In the genomic region with DNA sequence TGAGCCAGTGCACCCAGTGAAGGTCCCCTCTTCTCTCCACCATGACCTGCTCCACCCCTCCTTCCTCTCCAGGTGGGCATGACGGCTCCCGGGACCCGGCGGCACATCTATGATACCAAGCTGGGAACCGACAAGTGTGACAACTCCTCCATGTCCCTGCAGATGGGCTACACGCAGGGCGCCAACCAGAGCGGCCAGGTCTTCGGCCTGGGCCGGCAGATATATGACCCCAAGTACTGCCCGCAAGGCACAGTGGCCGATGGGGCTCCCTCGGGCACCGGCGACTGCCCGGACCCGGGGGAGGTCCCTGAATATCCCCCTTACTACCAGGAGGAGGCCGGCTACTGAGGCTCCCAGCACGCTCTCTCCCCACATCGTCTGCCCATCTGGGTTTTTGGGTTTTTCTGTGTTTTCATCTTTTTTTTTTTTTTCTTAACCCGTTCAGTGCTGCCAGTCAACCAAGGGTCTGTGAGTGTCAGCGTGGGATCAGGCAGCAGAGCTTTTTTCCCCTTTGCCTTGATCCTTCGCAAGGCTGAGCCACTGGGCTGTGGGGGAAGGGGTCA, we compare ENCODE assay signal across 13 cellular contexts. TPM values are rescaled to one million over a fixed set of nuclear protein-coding genes. Genes with fewer than 3 reads are reported as not detected.
DNase-seq lines count a peak whose midpoint lies in the region; ATAC-seq and TF ChIP-seq lines count a peak whose summit lies in the region.
"Had no signal": no experiment of that assay in that cellular context is flagged by ENCODE, and none has a peak within 500 bp of the region (broad histone marks: within the 10 kb centered on the region; RNA-seq: fewer than 3 reads in every experiment).

No MANE protein-coding gene starts in this region.

- peaks cover 28% of the 10 kb centered on the region for H3K79me2 ChIP-seq in OCI-LY3 (ENCODE audit: low read length)

- H3K4me1 ChIP-seq in OCI-LY3 (ENCODE audit: low read length) (peaks cover 41% of the 10 kb centered on the region), esophagus squamous epithelium (peaks cover 29 to 55% (median 33%) of the 10 kb centered on the region in 3 donors), body of pancreas (peaks cover 30% of the 10 kb centered on the region)

- TF ChIP-seq POLR2A in esophagus squamous epithelium (IDR thresholded peaks at IDR 0.05) (no peak), body of pancreas (IDR thresholded peaks at IDR 0.05) (no peak)

- WGBS in esophagus squamous epithelium, 2 donors, result 64% methylated on average over 9 to 10 of the region's 23 CpGs
- 61 to 88% methylated on average over 18 to 23 of the region's 23 CpGs for WGBS in body of pancreas, 2 donors

- DNase-seq in activated CD4-positive, alpha-beta T cell treated with anti-CD3 and anti-CD28 coated beads, Interleukin-2, amount 10 ng/mL, durations not matched to agents 7 days and 5 days, result no peak
- DNase-seq in activated CD4-positive, alpha-beta T cell treated with anti-CD3 and anti-CD28 coated beads for 1 hour, result no peak
- DNase-seq in esophagus squamous epithelium (lab: John Stamatoyannopoulos, UW) (no peak), HuH-7.5 (ENCODE audit: low spot score) (no peak), body of pancreas (no peak), islet precursor cell (no peak)
- DNase-seq in stimulated activated naive B cell treated with anti-CD40 and anti-IgM and Interleukin-4, amounts not matched to agents 10 μg/mL and 1 μg/mL and 100 μg/mL, for 72 hours, result peak; percentile 42
- DNase-seq: ACHN, H7, NCI-H774 had no signal

- H3K4me2 ChIP-seq in OCI-LY3 (ENCODE audit: low read length), result peak overlapping the region; percentile 81

- H3K27me3 ChIP-seq in OCI-LY3 (ENCODE audit: low read depth, low read length) (no peaks in the 10 kb centered on the region), esophagus squamous epithelium (peaks cover 0 to 11% (median 0%) of the 10 kb centered on the region in 4 donors), body of pancreas (no peaks in the 10 kb centered on the region)
- H3K27me3 ChIP-seq: cardiac muscle cell had no signal

- ATAC-seq in stimulated activated naive B cell treated with anti-CD40 and anti-IgM and Interleukin-4, amounts not matched to agents 10 μg/mL and 1 μg/mL and 100 μg/mL, for 72 hours (replicated peaks), result peak; percentile 3 to 7
- ATAC-seq in body of pancreas, result no peak

- H2AFZ ChIP-seq in OCI-LY3 (ENCODE audit: low read depth, low read length), result no peak overlapping the region

- peaks cover 70% of the 10 kb centered on the region for H3K4me1 Mint-ChIP-seq in activated CD4-positive, alpha-beta T cell treated with anti-CD3 and anti-CD28 coated beads, Interleukin-2, amount 10 ng/mL, durations not matched to agents 7 days and 5 days
- peaks cover 43 to 74% of the 10 kb centered on the region in 2 donors for H3K4me1 Mint-ChIP-seq in stimulated activated naive B cell treated with anti-CD40 and anti-IgM and Interleukin-4, amounts not matched to agents 10 μg/mL and 1 μg/mL and 100 μg/mL, for 72 hours

- H3K9ac ChIP-seq in OCI-LY3 (ENCODE audit: low read length), result peak overlapping the region; percentile 73

- H3K9me3 Mint-ChIP-seq in activated CD4-positive, alpha-beta T cell treated with anti-CD3 and anti-CD28 coated beads, Interleukin-2, amount 10 ng/mL, durations not matched to agents 7 days and 5 days, result no peaks in the 10 kb centered on the region
- peaks cover 3 to 6% of the 10 kb centered on the region in 2 donors for H3K9me3 Mint-ChIP-seq in stimulated activated naive B cell treated with anti-CD40 and anti-IgM and Interleukin-4, amounts not matched to agents 10 μg/mL and 1 μg/mL and 100 μg/mL, for 72 hours

- H3K27ac Mint-ChIP-seq in activated CD4-positive, alpha-beta T cell treated with anti-CD3 and anti-CD28 coated beads, Interleukin-2, amount 10 ng/mL, durations not matched to agents 7 days and 5 days, result peak overlapping the region; percentile 91
- H3K27ac Mint-ChIP-seq in stimulated activated naive B cell treated with anti-CD40 and anti-IgM and Interleukin-4, amounts not matched to agents 10 μg/mL and 1 μg/mL and 100 μg/mL, for 72 hours, result peak overlapping the region; percentile 99

- CTCF ChIA-PET in activated CD4-positive, alpha-beta T cell treated with anti-CD3 and anti-CD28 coated beads, Interleukin-2, amount 10 ng/mL, durations not matched to agents 7 days and 5 days (lab: Charles Lee), result interaction anchor here (1.0 to 3.9 kb wide), 6 partner anchors 9 to 229 kb away, joined by 3 to 15 read pairs (median 4); a partner anchor contains a TSS

- TF ChIP-seq CTCF in OCI-LY3 (IDR thresholded peaks at IDR 0.05; ENCODE audit: low read depth, low read length), result no peak
- TF ChIP-seq CTCF in esophagus squamous epithelium (IDR thresholded peaks at IDR 0.05), result no peak
- no peak for TF ChIP-seq CTCF in body of pancreas (IDR thresholded peaks at IDR 0.05)

- peak overlapping the region; percentile 99 for H3K4me3 Mint-ChIP-seq in activated CD4-positive, alpha-beta T cell treated with anti-CD3 and anti-CD28 coated beads, Interleukin-2, amount 10 ng/mL, durations not matched to agents 7 days and 5 days
- peak overlapping the region; percentile 65 to 84 for H3K4me3 Mint-ChIP-seq in stimulated activated naive B cell treated with anti-CD40 and anti-IgM and Interleukin-4, amounts not matched to agents 10 μg/mL and 1 μg/mL and 100 μg/mL, for 72 hours

- H4K20me1 ChIP-seq in OCI-LY3 (ENCODE audit: insufficient read depth, low read length), result peaks cover 5% of the 10 kb centered on the region; the same call in 1 of the 2 replicates

- peaks cover 54% of the 10 kb centered on the region for H3K36me3 Mint-ChIP-seq in activated CD4-positive, alpha-beta T cell treated with anti-CD3 and anti-CD28 coated beads, Interleukin-2, amount 10 ng/mL, durations not matched to agents 7 days and 5 days (ENCODE audit: low read depth)
- H3K36me3 Mint-ChIP-seq in stimulated activated naive B cell treated with anti-CD40 and anti-IgM and Interleukin-4, amounts not matched to agents 10 μg/mL and 1 μg/mL and 100 μg/mL, for 72 hours, result peaks cover 48 to 58% of the 10 kb centered on the region in 2 donors

- intact Hi-C loops in esophagus squamous epithelium (cut with DNase I), result no loop called here
- intact Hi-C loops in body of pancreas (cut with DNase I), result no loop called here

- H3K36me3 ChIP-seq in OCI-LY3 (replicated peaks; ENCODE audit: low read depth, low read length) (peaks cover 30% of the 10 kb centered on the region), esophagus squamous epithelium (peaks cover 17 to 46% (median 26%) of the 10 kb centered on the region in 3 donors), body of pancreas (replicated peaks in 1 of 2; ENCODE audit: insufficient read depth in 1 of 2, low read depth in 2 of 2) (no peaks in the 10 kb centered on the region)

- H3K27me3 Mint-ChIP-seq in activated CD4-positive, alpha-beta T cell treated with anti-CD3 and anti-CD28 coated beads, Interleukin-2, amount 10 ng/mL, durations not matched to agents 7 days and 5 days, result no peaks in the 10 kb centered on the region
- no peaks in the 10 kb centered on the region for H3K27me3 Mint-ChIP-seq in stimulated activated naive B cell treated with anti-CD40 and anti-IgM and Interleukin-4, amounts not matched to agents 10 μg/mL and 1 μg/mL and 100 μg/mL, for 72 hours

- H3K4me3 ChIP-seq in OCI-LY3 (ENCODE audit: low read length), result peak overlapping the region; percentile 82
- no peak overlapping the region for H3K4me3 ChIP-seq in esophagus squamous epithelium
- no peak overlapping the region for H3K4me3 ChIP-seq in body of pancreas
- H3K4me3 ChIP-seq: cardiac muscle cell had no signal

- POLR2A ChIA-PET in activated CD4-positive, alpha-beta T cell treated with anti-CD3 and anti-CD28 coated beads, Interleukin-2, amount 10 ng/mL, durations not matched to agents 7 days and 5 days (lab: Charles Lee), result interaction anchor here (1.0 kb wide), 1 partner anchor 9 kb away, joined by 3 read pairs; no protein-coding TSS in a partner anchor

- H3K9me3 ChIP-seq in OCI-LY3 (ENCODE audit: insufficient read depth, low read length), result no peaks in the 10 kb centered on the region
- no peaks in the 10 kb centered on the region for H3K9me3 ChIP-seq in esophagus squamous epithelium
- H3K9me3 ChIP-seq in body of pancreas, result no peaks in the 10 kb centered on the region

- H3K27ac ChIP-seq in OCI-LY3 (ENCODE audit: low read length), result peak overlapping the region; percentile 92
- H3K27ac ChIP-seq in esophagus squamous epithelium, result peak overlapping the region in 3 of 4 donors; percentile 28 to 83 (median 30)
- H3K27ac ChIP-seq in body of pancreas, result peak overlapping the region in 1 of 4 donors; percentile 62
- H3K27ac ChIP-seq: cardiac muscle cell had no signal

RNA-seq across cellular contexts. Expression of a gene that starts 2.3 kb away (rescaled TPM):
- 10 to 100 TPM; 75.9 to 87.5 TPM for total RNA-seq in activated CD4-positive, alpha-beta T cell treated with anti-CD3 and anti-CD28 coated beads, Interleukin-2, amount 10 ng/mL, durations not matched to agents 7 days and 5 days
- total RNA-seq in esophagus squamous epithelium, result 10 to 100 TPM; 12.6 to 24.4 (median 18.7) TPM
- 10 to 100 TPM; 33.7 to 87.3 TPM for total RNA-seq in body of pancreas

RNA-seq across cellular contexts. Expression of a gene that starts 11.2 kb away (rescaled TPM):
- 100 to 1,000 TPM; 558 to 580 TPM for total RNA-seq in activated CD4-positive, alpha-beta T cell treated with anti-CD3 and anti-CD28 coated beads, Interleukin-2, amount 10 ng/mL, durations not matched to agents 7 days and 5 days
- total RNA-seq in esophagus squamous epithelium (100 to 1,000 TPM in 2 of 4 donors, 10 to 100 TPM in 2; 79.0 to 125 (median 105) TPM), body of pancreas (10 to 100 TPM; 30.7 to 42.5 TPM)

RNA-seq across cellular contexts. Expression of a gene that starts 16.3 kb away (rescaled TPM):
- total RNA-seq in activated CD4-positive, alpha-beta T cell treated with anti-CD3 and anti-CD28 coated beads, Interleukin-2, amount 10 ng/mL, durations not matched to agents 7 days and 5 days, result not detected
- total RNA-seq in esophagus squamous epithelium, result not detected
- not detected for total RNA-seq in body of pancreas
- total RNA-seq: cardiac muscle cell, H7, pulmonary artery endothelial cell had no signal

RNA-seq across cellular contexts. Expression of a gene that starts 16.7 kb away (rescaled TPM):
- 100 to 1,000 TPM; 183 to 195 TPM for total RNA-seq in activated CD4-positive, alpha-beta T cell treated with anti-CD3 and anti-CD28 coated beads, Interleukin-2, amount 10 ng/mL, durations not matched to agents 7 days and 5 days
- total RNA-seq in esophagus squamous epithelium (100 to 1,000 TPM; 101 to 182 (median 146) TPM), body of pancreas (100 to 1,000 TPM; 142 to 306 TPM)

RNA-seq across cellular contexts. Expression of a gene that starts 29.3 kb away (rescaled TPM):
- 100 to 1,000 TPM; 487 to 570 TPM for total RNA-seq in activated CD4-positive, alpha-beta T cell treated with anti-CD3 and anti-CD28 coated beads, Interleukin-2, amount 10 ng/mL, durations not matched to agents 7 days and 5 days
- total RNA-seq in esophagus squamous epithelium, result 10 to 100 TPM in 3 of 4 donors, 1 to 10 TPM in 1; 8.2 to 39.3 (median 12.5) TPM
- 10 to 100 TPM; 13.2 to 23.4 TPM for total RNA-seq in body of pancreas

Comparison
In these comparisons a context has a peak if more than half of its experiments do, and no peak if none do; other contexts are left out.
1. RNA of a gene that starts 11.2 kb away (total RNA-seq): 558 to 580 TPM in activated CD4-positive, alpha-beta T cell treated with anti-CD3 and anti-CD28 coated beads, Interleukin-2, amount 10 ng/mL, durations not matched to agents 7 days and 5 days; 79.0 to 125 TPM in esophagus squamous epithelium and 30.7 to 42.5 TPM in body of pancreas; every median in the first group is over 4 times any median in the second.